Comparison of ENCODE assay signal across 9 cellular contexts in the genomic region with DNA sequence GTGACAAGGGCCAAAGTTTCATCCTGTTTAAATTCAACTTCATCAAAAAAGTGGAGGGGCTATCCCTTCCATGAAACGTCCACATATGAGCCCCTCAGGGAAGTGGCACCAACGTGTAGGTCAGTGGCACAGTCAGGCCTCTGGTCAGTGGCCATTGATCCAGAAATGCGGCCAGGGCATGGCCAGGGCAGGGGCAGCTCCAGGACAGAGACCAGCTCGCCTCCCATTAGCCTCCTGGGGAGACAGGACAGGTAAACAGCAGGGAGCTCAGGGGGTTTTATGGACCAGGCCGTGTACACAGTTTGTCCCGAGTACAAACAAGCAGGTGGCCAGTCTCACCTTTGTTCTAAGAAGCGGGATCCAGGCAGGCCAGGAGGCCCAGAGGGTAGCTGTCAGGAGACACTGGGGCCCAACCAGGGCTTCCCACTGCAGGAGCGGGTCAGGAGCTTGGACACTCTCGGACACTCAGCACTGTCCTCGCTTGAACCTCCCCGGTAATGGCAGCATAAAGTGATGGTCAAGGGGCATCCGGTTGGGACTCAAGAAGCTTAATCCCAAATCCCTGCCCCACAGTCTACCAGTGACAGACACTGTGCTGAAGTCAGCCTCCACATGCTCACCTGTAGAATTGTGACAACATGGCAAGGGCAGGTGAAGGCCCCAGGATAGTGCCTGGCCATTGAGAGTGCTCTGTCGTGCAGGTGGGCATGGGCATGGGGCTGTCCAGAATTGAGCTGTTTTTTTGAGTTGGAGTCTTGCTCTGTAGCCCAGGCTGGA.
DNase-seq lines count a peak whose midpoint lies in the region; ATAC-seq and TF ChIP-seq lines count a peak whose summit lies in the region.
"Had no signal": no experiment of that assay in that cellular context is flagged by ENCODE, and none has a peak within 500 bp of the region (broad histone marks: within the 10 kb centered on the region; RNA-seq: fewer than 3 reads in every experiment).

No MANE protein-coding gene starts in this region.

- DNase-seq in Right ventricle myocardium superior (no peak), cardiac septum (ENCODE audit: low spot score) (no peak), mesothelial cell of epicardium (ENCODE audit: low spot score in 2 of 2, unreplicated experiment in 2 of 2) (no peak), aorta (peak; percentile 53 to 61)

- no peaks in the 10 kb centered on the region for H3K9me3 Mint-ChIP-seq in activated naive CD8-positive, alpha-beta T cell (ENCODE audit: low read depth)
- no peaks in the 10 kb centered on the region for H3K9me3 Mint-ChIP-seq in mesothelial cell of epicardium

- no peaks in the 10 kb centered on the region for H3K36me3 ChIP-seq in aorta (ENCODE audit: control insufficient read depth in 1 of 2, insufficient read depth in 2 of 2, low read length in 1 of 2)

- intact Hi-C loops in Right ventricle myocardium superior (cut with DNase I) = no loop called here
- intact Hi-C loops in cardiac septum (cut with DNase I) = no loop called here
- intact Hi-C loops in aorta (cut with DNase I) = no loop called here

- H3K27ac ChIP-seq in aorta (ENCODE audit: low read depth in 1 of 2, low read length in 2 of 2) = no peak overlapping the region

- H3K9me3 ChIP-seq in aorta (ENCODE audit: control insufficient read depth, low read length) = no peaks in the 10 kb centered on the region

- H3K27ac Mint-ChIP-seq in activated naive CD8-positive, alpha-beta T cell = peak overlapping the region; percentile 92
- H3K27ac Mint-ChIP-seq in mesothelial cell of epicardium = peak overlapping the region; percentile 93

- H3K4me1 Mint-ChIP-seq in activated naive CD8-positive, alpha-beta T cell (ENCODE audit: low read depth) = peaks cover 24% of the 10 kb centered on the region
- H3K4me1 Mint-ChIP-seq in mesothelial cell of epicardium = peaks cover 27% of the 10 kb centered on the region

- peak overlapping the region; percentile 69 for H3K4me3 Mint-ChIP-seq in activated naive CD8-positive, alpha-beta T cell
- no peak overlapping the region for H3K4me3 Mint-ChIP-seq in mesothelial cell of epicardium

- no peak for TF ChIP-seq CTCF in mesothelial cell of epicardium (IDR thresholded peaks at IDR 0.05; ENCODE audit: unreplicated experiment)

- ATAC-seq in Right ventricle myocardium superior (ENCODE audit: poor library complexity) (peak; percentile 36), aorta (ENCODE audit: low FRiP score) (peak; percentile 55), GM18520 (IDR thresholded peaks at IDR 0.05; ENCODE audit: unreplicated experiment) (no peak), HG03520 (IDR thresholded peaks at IDR 0.05; ENCODE audit: unreplicated experiment) (no peak), HG03135 (IDR thresholded peaks at IDR 0.05; ENCODE audit: unreplicated experiment) (no peak)

- H3K27me3 Mint-ChIP-seq in activated naive CD8-positive, alpha-beta T cell = no peaks in the 10 kb centered on the region
- no peaks in the 10 kb centered on the region for H3K27me3 Mint-ChIP-seq in mesothelial cell of epicardium (ENCODE audit: low read depth)

- H3K36me3 Mint-ChIP-seq in activated naive CD8-positive, alpha-beta T cell = no peaks in the 10 kb centered on the region
- no peaks in the 10 kb centered on the region for H3K36me3 Mint-ChIP-seq in mesothelial cell of epicardium

- H3K4me1 ChIP-seq in aorta (ENCODE audit: control insufficient read depth in 1 of 2, insufficient read depth in 2 of 2, low read length in 2 of 2) = no peaks in the 10 kb centered on the region

- no peaks in the 10 kb centered on the region for H3K27me3 ChIP-seq in aorta (ENCODE audit: control insufficient read depth in 1 of 2, insufficient read depth in 2 of 2, low read length in 1 of 2)

- 86% methylated on average over 13 of the region's 13 CpGs for WGBS in aorta, 2 donors

- no peak overlapping the region for H3K4me3 ChIP-seq in aorta (ENCODE audit: low read length in 2 of 2)
- H3K4me3 ChIP-seq: lung had no signal

Comparison
In these comparisons a context has a peak if more than half of its experiments do, and no peak if none do; other contexts are left out.
1. ATAC-seq: peak in Right ventricle myocardium superior (single experiment) and aorta (single experiment); none in GM18520 (single experiment), HG03520 (single experiment) and HG03135 (single experiment).
2. DNase-seq: peak in aorta (2 of 2); none in Right ventricle myocardium superior (single experiment), cardiac septum (single experiment) and mesothelial cell of epicardium (0 of 2).